ENCODE assay signal across 4 cellular contexts in genomic region chr5:142037599-142037998, GRCh38. TPM values are rescaled to one million over a fixed set of nuclear protein-coding genes. Genes with fewer than 3 reads are reported as not detected.
DNase-seq lines count a peak whose midpoint lies in the region; ATAC-seq and TF ChIP-seq lines count a peak whose summit lies in the region.
"Not testable (repeated sequence)": the region's sequence is repeated elsewhere in the genome, so short reads cannot be mapped to it uniquely, and the experiment has no call there.

No MANE protein-coding gene starts in this region.

- not testable (repeated sequence) for H3K36me3 ChIP-seq in CD4-positive, CD25-positive, alpha-beta regulatory T cell (ENCODE audit: control insufficient read depth, insufficient read depth, low read length); HEK293 (ENCODE audit: control insufficient read depth in 2 of 2, insufficient read depth in 1 of 2, low read length in 2 of 2)

- H3K27ac Mint-ChIP-seq in CD4-positive, CD25-positive, alpha-beta regulatory T cell = peak overlapping the region in 2 of 3 donors; percentile 9 to 23
- H3K27ac Mint-ChIP-seq in activated naive CD8-positive, alpha-beta T cell = peak overlapping the region; percentile 34

- H3K36me3 Mint-ChIP-seq in CD4-positive, CD25-positive, alpha-beta regulatory T cell; activated naive CD8-positive, alpha-beta T cell: not testable (repeated sequence)

- not testable (repeated sequence) for H3K27me3 Mint-ChIP-seq in CD4-positive, CD25-positive, alpha-beta regulatory T cell; activated naive CD8-positive, alpha-beta T cell

- peaks cover 17% of the 10 kb centered on the region for H3K4me1 ChIP-seq in CD4-positive, CD25-positive, alpha-beta regulatory T cell (ENCODE audit: control insufficient read depth, insufficient read depth, low read length, poor library complexity, severe bottlenecking)
- not testable (repeated sequence) for H3K4me1 ChIP-seq in HEK293 (ENCODE audit: control insufficient read depth, insufficient read depth, low read length)

- DNase-seq in CD4-positive, CD25-positive, alpha-beta regulatory T cell = not testable (repeated sequence)

- POLR2A ChIA-PET in HEK293 (lab: Yijun Ruan, JAX) = not testable (repeated sequence)

- not testable (repeated sequence) for H3K27ac ChIP-seq in CD4-positive, CD25-positive, alpha-beta regulatory T cell (ENCODE audit: insufficient read depth, low read length, poor library complexity, severe bottlenecking); HEK293 (ENCODE audit: extremely low read depth, low read depth, low read length)

- not testable (repeated sequence) for H3K4me3 ChIP-seq in CD4-positive, CD25-positive, alpha-beta regulatory T cell (ENCODE audit: low read depth, low read length); HEK293 (ENCODE audit: low read depth, low read length)

- CTCF ChIA-PET in HEK293 (lab: Yijun Ruan, JAX) = interaction anchor here (0.6 kb wide), 1 partner anchor 105 kb away, joined by 6 read pairs; no protein-coding TSS in a partner anchor

- H3K9me3 ChIP-seq in CD4-positive, CD25-positive, alpha-beta regulatory T cell (ENCODE audit: control insufficient read depth in 2 of 2, low read length in 2 of 2); HEK293 (ENCODE audit: control insufficient read depth, insufficient read depth, low read depth, low read length): not testable (repeated sequence)

- not testable (repeated sequence) for TF ChIP-seq CTCF in HEK293 (tag by site-specific recombination; IDR thresholded peaks at IDR 0.05)

- H3K9me3 Mint-ChIP-seq in CD4-positive, CD25-positive, alpha-beta regulatory T cell; activated naive CD8-positive, alpha-beta T cell (ENCODE audit: low read depth): not testable (repeated sequence)

- not testable (repeated sequence) for H3K4me3 Mint-ChIP-seq in CD4-positive, CD25-positive, alpha-beta regulatory T cell; activated naive CD8-positive, alpha-beta T cell

- H3K4me1 Mint-ChIP-seq in CD4-positive, CD25-positive, alpha-beta regulatory T cell = peaks cover 12 to 28% (median 19%) of the 10 kb centered on the region in 4 donors
- peaks cover 22% of the 10 kb centered on the region for H3K4me1 Mint-ChIP-seq in activated naive CD8-positive, alpha-beta T cell (ENCODE audit: low read depth)

- not testable (repeated sequence) for H3K27me3 ChIP-seq in CD4-positive, CD25-positive, alpha-beta regulatory T cell (ENCODE audit: control insufficient read depth, insufficient read depth, low read length)

- ATAC-seq in CD4-positive, CD25-positive, alpha-beta regulatory T cell (ENCODE audit: low read depth in 2 of 2); SK-N-SH treated with all-trans-retinoic acid at 6 μM for 48 hours: not testable (repeated sequence)

TF ChIP-seq in HEK293, 187 proteins besides CTCF, POLR2A, EP300 and RAD21:
- TF ChIP-seq ZNF146 (tag by site-specific recombination; IDR thresholded peaks at IDR 0.05) = peak; percentile 69; the same call in 1 of the 2 replicates

TF ChIP-seq in SK-N-SH treated with all-trans-retinoic acid at 6 μM for 48 hours, 23 proteins besides CTCF, POLR2A, EP300 and RAD21:
- TF ChIP-seq ZNF8 (CRISPR knock-in tag; IDR thresholded peaks at IDR 0.05) = 0 out of 2 replicates have a peak, but pooled peaks have one; percentile 55

RNA-seq across cellular contexts. Expression of gene GNPDA1, which starts 24.8 kb away (rescaled TPM):
- total RNA-seq in CD4-positive, CD25-positive, alpha-beta regulatory T cell = 7.7 TPM
- 10 to 100 TPM; 21.6 to 25.4 (median 22.9) TPM for polyA plus RNA-seq in CD4-positive, CD25-positive, alpha-beta regulatory T cell
